Comparison of ENCODE assay signal across 1 cellular context in the genomic region with DNA sequence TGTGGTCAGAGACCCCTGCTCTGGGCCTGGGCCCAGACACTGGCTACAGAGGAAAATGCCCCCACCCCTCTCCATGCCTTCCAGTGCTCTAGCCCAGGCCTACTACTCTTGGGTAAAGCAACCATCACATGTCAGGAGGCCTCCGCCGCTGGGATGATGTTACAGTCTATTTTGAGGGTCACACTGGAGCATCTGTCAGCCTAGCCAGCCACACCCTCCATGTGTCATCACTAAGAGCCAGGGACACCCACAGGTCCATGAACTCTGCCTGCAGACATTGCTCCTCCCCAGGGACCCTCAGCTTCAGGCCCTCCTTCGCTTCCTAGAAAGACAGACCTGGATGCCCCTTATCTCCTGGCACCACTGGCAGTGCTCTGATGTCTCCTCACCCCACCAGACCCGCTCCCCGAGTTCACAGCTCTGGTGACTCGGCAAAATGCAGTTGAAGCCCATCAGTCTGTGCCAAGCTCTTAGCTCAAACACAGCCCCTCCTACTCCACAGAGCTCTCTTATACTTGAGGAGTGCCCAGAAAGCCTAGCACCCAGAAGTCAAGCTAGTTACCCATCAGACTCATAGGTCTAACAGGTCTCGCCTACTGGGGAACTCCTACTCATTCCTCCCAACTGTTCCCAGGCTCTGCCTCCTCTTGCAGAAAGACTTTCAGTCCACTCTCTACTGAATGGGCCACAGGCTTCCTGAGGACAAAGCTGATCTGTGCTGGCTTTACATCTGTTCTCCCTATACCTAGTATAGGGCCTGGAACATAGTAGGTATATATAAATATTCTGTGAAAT.
TF ChIP-seq lines count a peak whose summit lies in the region.

No MANE protein-coding gene starts in this region.

TF ChIP-seq in K562, 482 proteins besides CTCF, POLR2A, EP300 and RAD21 (continued from another document):
- TF ChIP-seq, protein P1, sequence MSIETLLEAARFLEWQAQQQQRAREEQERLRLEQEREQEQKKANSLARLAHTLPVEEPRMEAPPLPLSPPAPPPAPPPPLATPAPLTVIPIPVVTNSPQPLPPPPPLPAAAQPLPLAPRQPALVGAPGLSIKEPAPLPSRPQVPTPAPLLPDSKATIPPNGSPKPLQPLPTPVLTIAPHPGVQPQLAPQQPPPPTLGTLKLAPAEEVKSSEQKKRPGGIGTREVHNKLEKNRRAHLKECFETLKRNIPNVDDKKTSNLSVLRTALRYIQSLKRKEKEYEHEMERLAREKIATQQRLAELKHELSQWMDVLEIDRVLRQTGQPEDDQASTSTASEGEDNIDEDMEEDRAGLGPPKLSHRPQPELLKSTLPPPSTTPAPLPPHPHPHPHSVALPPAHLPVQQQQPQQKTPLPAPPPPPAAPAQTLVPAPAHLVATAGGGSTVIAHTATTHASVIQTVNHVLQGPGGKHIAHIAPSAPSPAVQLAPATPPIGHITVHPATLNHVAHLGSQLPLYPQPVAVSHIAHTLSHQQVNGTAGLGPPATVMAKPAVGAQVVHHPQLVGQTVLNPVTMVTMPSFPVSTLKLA (conservative IDR thresholded peaks at IDR 0.05), result no peak; a peak in 1 of 4 replicates
- TF ChIP-seq, protein P2, sequence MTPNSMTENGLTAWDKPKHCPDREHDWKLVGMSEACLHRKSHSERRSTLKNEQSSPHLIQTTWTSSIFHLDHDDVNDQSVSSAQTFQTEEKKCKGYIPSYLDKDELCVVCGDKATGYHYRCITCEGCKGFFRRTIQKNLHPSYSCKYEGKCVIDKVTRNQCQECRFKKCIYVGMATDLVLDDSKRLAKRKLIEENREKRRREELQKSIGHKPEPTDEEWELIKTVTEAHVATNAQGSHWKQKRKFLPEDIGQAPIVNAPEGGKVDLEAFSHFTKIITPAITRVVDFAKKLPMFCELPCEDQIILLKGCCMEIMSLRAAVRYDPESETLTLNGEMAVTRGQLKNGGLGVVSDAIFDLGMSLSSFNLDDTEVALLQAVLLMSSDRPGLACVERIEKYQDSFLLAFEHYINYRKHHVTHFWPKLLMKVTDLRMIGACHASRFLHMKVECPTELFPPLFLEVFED (CRISPR knock-in tag; conservative IDR thresholded peaks at IDR 0.05), result no peak
- TF ChIP-seq MBD2 (IDR thresholded peaks at IDR 0.05; ENCODE audit: borderline replicate concordance, low read depth) (no peak), TBL1XR1 (IDR thresholded peaks at IDR 0.05; ENCODE audit: low read length in 2 of 2) (no peak), NCOA1 (IDR thresholded peaks at IDR 0.05; ENCODE audit: low read depth) (no peak), MXI1 (IDR thresholded peaks at IDR 0.05; ENCODE audit: low read depth, low read length) (no peak), NCOA6 (IDR thresholded peaks at IDR 0.05) (no peak), TAF7 (tag; IDR thresholded peaks at IDR 0.05) (no peak), MTA3 (IDR thresholded peaks at IDR 0.05; ENCODE audit: borderline replicate concordance) (no peak), ELF4 (CRISPR knock-in tag; IDR thresholded peaks at IDR 0.05) (no peak), ZNF212 (CRISPR knock-in tag; IDR thresholded peaks at IDR 0.05) (no peak), ZNF586 (CRISPR knock-in tag; conservative IDR thresholded peaks at IDR 0.05) (no peak), ZNF696 (CRISPR knock-in tag; conservative IDR thresholded peaks at IDR 0.05) (no peak)
- TF ChIP-seq, protein P3, sequence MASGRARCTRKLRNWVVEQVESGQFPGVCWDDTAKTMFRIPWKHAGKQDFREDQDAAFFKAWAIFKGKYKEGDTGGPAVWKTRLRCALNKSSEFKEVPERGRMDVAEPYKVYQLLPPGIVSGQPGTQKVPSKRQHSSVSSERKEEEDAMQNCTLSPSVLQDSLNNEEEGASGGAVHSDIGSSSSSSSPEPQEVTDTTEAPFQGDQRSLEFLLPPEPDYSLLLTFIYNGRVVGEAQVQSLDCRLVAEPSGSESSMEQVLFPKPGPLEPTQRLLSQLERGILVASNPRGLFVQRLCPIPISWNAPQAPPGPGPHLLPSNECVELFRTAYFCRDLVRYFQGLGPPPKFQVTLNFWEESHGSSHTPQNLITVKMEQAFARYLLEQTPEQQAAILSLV (tag; IDR thresholded peaks at IDR 0.05), result no peak
- TF ChIP-seq, protein P4, sequence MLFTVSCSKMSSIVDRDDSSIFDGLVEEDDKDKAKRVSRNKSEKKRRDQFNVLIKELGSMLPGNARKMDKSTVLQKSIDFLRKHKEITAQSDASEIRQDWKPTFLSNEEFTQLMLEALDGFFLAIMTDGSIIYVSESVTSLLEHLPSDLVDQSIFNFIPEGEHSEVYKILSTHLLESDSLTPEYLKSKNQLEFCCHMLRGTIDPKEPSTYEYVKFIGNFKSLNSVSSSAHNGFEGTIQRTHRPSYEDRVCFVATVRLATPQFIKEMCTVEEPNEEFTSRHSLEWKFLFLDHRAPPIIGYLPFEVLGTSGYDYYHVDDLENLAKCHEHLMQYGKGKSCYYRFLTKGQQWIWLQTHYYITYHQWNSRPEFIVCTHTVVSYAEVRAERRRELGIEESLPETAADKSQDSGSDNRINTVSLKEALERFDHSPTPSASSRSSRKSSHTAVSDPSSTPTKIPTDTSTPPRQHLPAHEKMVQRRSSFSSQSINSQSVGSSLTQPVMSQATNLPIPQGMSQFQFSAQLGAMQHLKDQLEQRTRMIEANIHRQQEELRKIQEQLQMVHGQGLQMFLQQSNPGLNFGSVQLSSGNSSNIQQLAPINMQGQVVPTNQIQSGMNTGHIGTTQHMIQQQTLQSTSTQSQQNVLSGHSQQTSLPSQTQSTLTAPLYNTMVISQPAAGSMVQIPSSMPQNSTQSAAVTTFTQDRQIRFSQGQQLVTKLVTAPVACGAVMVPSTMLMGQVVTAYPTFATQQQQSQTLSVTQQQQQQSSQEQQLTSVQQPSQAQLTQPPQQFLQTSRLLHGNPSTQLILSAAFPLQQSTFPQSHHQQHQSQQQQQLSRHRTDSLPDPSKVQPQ (CRISPR knock-in tag; IDR thresholded peaks at IDR 0.05; ENCODE audit: borderline replicate concordance), result no peak
- TF ChIP-seq, protein P5, sequence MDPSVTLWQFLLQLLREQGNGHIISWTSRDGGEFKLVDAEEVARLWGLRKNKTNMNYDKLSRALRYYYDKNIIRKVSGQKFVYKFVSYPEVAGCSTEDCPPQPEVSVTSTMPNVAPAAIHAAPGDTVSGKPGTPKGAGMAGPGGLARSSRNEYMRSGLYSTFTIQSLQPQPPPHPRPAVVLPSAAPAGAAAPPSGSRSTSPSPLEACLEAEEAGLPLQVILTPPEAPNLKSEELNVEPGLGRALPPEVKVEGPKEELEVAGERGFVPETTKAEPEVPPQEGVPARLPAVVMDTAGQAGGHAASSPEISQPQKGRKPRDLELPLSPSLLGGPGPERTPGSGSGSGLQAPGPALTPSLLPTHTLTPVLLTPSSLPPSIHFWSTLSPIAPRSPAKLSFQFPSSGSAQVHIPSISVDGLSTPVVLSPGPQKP (CRISPR knock-in tag; IDR thresholded peaks at IDR 0.05), result no peak
TF ChIP-seq in K562: peak in this region for 10.
